ENCODE assay signal across 1 cellular context in the genomic region with DNA sequence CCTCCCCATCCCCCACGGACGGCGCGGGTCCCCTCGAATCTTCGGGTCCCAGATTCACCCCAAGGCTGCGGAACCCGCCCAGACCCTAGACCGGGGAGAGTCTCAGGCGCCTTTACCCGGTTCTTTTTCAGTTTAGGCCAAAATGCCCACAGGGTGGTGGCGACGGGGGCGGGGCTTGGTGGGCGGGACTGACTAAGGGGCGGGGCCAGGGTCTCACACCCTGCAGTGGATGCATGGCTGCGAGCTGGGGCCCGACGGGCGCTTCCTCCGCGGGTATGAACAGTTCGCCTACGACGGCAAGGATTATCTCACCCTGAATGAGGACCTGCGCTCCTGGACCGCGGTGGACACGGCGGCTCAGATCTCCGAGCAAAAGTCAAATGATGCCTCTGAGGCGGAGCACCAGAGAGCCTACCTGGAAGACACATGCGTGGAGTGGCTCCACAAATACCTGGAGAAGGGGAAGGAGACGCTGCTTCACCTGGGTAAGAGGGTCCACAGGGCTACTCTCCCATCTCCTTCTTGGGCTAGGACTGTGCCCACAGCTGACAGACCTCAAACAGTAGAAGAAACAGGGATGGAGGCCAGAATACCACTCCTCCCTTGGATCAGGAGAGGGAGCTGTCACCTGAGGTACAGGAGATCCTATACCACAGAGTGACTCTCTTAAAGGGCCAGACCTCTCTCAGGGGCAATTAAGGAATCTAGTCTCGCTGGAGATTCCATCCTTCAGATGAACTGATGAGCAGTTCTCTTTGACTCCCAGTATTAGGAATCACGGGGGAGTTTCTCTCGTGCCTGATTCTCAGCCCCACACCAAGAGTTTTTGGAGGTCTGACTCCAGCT.
A peak's percentile ranks its signal among the peaks of the same experiment; 100 is the strongest.
TF ChIP-seq lines count a peak whose summit lies in the region.

No MANE protein-coding gene starts in this region.

TF ChIP-seq in GM12878, 131 proteins besides CTCF, POLR2A, EP300 and RAD21 (continued from another document):
- TF ChIP-seq, protein P1, sequence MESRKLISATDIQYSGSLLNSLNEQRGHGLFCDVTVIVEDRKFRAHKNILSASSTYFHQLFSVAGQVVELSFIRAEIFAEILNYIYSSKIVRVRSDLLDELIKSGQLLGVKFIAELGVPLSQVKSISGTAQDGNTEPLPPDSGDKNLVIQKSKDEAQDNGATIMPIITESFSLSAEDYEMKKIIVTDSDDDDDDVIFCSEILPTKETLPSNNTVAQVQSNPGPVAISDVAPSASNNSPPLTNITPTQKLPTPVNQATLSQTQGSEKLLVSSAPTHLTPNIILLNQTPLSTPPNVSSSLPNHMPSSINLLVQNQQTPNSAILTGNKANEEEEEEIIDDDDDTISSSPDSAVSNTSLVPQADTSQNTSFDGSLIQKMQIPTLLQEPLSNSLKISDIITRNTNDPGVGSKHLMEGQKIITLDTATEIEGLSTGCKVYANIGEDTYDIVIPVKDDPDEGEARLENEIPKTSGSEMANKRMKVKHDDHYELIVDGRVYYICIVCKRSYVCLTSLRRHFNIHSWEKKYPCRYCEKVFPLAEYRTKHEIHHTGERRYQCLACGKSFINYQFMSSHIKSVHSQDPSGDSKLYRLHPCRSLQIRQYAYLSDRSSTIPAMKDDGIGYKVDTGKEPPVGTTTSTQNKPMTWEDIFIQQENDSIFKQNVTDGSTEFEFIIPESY (IDR thresholded peaks at IDR 0.05): no peak
- TF ChIP-seq JUND (IDR thresholded peaks at IDR 0.05; ENCODE audit: low read depth, low read length): no peak
- 0 out of 2 replicates have a peak, but pooled peaks have one; percentile 0 for TF ChIP-seq GATAD2B (conservative IDR thresholded peaks at IDR 0.05; ENCODE audit: low read depth)
- TF ChIP-seq, protein P2, sequence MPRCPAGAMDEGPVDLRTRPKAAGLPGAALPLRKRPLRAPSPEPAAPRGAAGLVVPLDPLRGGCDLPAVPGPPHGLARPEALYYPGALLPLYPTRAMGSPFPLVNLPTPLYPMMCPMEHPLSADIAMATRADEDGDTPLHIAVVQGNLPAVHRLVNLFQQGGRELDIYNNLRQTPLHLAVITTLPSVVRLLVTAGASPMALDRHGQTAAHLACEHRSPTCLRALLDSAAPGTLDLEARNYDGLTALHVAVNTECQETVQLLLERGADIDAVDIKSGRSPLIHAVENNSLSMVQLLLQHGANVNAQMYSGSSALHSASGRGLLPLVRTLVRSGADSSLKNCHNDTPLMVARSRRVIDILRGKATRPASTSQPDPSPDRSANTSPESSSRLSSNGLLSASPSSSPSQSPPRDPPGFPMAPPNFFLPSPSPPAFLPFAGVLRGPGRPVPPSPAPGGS (IDR thresholded peaks at IDR 0.05; ENCODE audit: borderline replicate concordance, insufficient read depth, low read depth, low read length, poor library complexity, severe bottlenecking): peak; percentile 8
- peak; percentile 59; the same call in 1 of the 2 replicates for TF ChIP-seq TAF1 (IDR thresholded peaks at IDR 0.05; ENCODE audit: borderline replicate concordance, low read depth, low read length)
- no peak for TF ChIP-seq CREB1 (IDR thresholded peaks at IDR 0.05; ENCODE audit: low read depth)
- no peak for TF ChIP-seq RELA (IDR thresholded peaks at IDR 0.05; ENCODE audit: borderline replicate concordance, partially characterized antibody)
- no peak for TF ChIP-seq SMAD5 (IDR thresholded peaks at IDR 0.05; ENCODE audit: low read depth)
- TF ChIP-seq ZZZ3 (IDR thresholded peaks at IDR 0.05; ENCODE audit: control insufficient read depth, insufficient read length, low read depth): no peak
- 0 out of 2 replicates have a peak, but pooled peaks have one; percentile 17 for TF ChIP-seq HDGF (IDR thresholded peaks at IDR 0.05)
- TF ChIP-seq EGR1 (IDR thresholded peaks at IDR 0.05; ENCODE audit: borderline replicate concordance in 1 of 2, low read depth in 2 of 2, low read length in 2 of 2): 0 out of 3 replicates have a peak, but pooled peaks of 1 of the 2 experiments have one; percentile 22
- TF ChIP-seq SRF (IDR thresholded peaks at IDR 0.05; ENCODE audit: low read depth in 2 of 2, low read length in 2 of 2): no peak
